13 cellular contexts compared by ENCODE assay signal in the genomic region with DNA sequence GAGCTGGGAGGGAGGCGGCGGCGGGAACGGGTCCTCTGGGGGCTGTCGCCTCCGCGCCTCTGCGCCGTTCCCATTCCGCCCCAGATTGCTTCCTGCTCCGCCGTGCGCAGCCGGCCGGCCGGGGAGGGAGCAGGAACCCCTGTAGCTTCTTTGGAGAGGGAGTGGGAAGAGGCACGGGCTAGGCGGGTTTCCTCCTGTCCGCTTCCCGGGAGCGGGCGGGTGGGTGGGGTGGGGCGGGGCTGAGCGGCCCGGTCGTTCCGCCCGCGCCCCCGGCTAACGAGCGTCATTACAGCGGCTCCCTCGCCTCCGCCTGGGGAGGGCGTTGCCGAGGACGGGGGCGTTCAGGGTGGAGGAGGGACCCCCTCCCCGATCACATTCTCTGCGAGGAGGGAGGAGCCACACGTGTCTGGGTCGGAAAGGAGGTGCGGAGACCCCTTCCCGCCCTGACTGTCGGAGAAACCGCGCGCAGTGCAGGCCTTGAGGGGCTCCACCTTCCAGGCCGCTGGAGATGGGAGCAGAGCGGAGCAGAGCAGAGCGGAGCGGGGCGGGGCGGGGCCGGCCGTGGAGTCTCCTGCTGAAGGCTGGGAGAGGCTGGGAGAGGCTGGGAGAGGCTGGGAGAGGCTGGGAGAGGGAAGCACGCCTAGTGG. TPM values are rescaled to one million over a fixed set of nuclear protein-coding genes. Genes with fewer than 3 reads are reported as not detected.
DNase-seq lines count a peak whose midpoint lies in the region; ATAC-seq and TF ChIP-seq lines count a peak whose summit lies in the region.
"Had no signal": no experiment of that assay in that cellular context is flagged by ENCODE, and none has a peak within 500 bp of the region (broad histone marks: within the 10 kb centered on the region; RNA-seq: fewer than 3 reads in every experiment).

No MANE protein-coding gene starts in this region.

- DNase-seq in LNCaP clone FGC (ENCODE audit: low read depth) (no peak), endothelial cell (ENCODE audit: low spot score) (peak; percentile 48), left lung (peak in 1 of 2 donors; percentile 78), suprapubic skin (ENCODE audit: low spot score in 2 of 2) (no peak), DMS79 treated with DMSO at 0.1 percent for 48 hours (lab: John Stamatoyannopoulos, UW) (no peak), AG20443 (ENCODE audit: low spot score) (no peak), NCI-H2196 (lab: John Stamatoyannopoulos, UW; ENCODE audit: unreplicated experiment) (no peak), DMS153 (lab: John Stamatoyannopoulos, UW) (no peak)
- DNase-seq: activated CD4-positive, alpha-beta T cell treated with anti-CD3 and anti-CD28 coated beads, Interleukin-2, amount 50 U/mL, for 48 hours; RPMI8226; stimulated activated CD4-positive, alpha-beta T cell treated with anti-CD3 and anti-CD28 coated beads, Interleukin-1b, Interleukin-23, amount 100 ng/mL, for 48 hours had no signal

- WGBS in suprapubic skin = 28% methylated on average over 27 of the region's 58 CpGs

- no peaks in the 10 kb centered on the region for H3K9me3 Mint-ChIP-seq in endothelial cell (ENCODE audit: unreplicated experiment)
- H3K9me3 Mint-ChIP-seq: central memory CD8-positive, alpha-beta T cell had no signal

- peak overlapping the region; percentile 36 for H3K27ac Mint-ChIP-seq in endothelial cell (ENCODE audit: unreplicated experiment)

- H3K36me3 Mint-ChIP-seq in endothelial cell (ENCODE audit: low read depth, unreplicated experiment) = peaks cover 46% of the 10 kb centered on the region

- H3K4me3 ChIP-seq in LNCaP clone FGC (ENCODE audit: low read depth, low read length) = peak overlapping the region; percentile 49
- peak overlapping the region; percentile 17 to 28 for H3K4me3 ChIP-seq in left lung
- peak overlapping the region; percentile 47 for H3K4me3 ChIP-seq in suprapubic skin
- H3K4me3 ChIP-seq: lung had no signal

- H3K36me3 ChIP-seq in left lung = peaks cover 0 to 94% of the 10 kb centered on the region in 2 donors
- H3K36me3 ChIP-seq in suprapubic skin = peaks cover 78% of the 10 kb centered on the region

- H3K4me1 Mint-ChIP-seq in endothelial cell (ENCODE audit: unreplicated experiment) = peaks cover 25% of the 10 kb centered on the region

- no peak for TF ChIP-seq POLR2A in suprapubic skin (IDR thresholded peaks at IDR 0.05)

- intact Hi-C loops in left lung (cut with DNase I) = loop anchor here in 1 of 2 donors (5.0 kb wide), 1 partner anchor 46 kb away; no protein-coding TSS in a partner anchor

- H3K27ac ChIP-seq in left lung = no peak overlapping the region
- H3K27ac ChIP-seq in suprapubic skin = peak overlapping the region; percentile 49

- ATAC-seq in left lung = peak; percentile 4

- H3K9me3 ChIP-seq in left lung (no peaks in the 10 kb centered on the region), suprapubic skin (no peaks in the 10 kb centered on the region)

- TF ChIP-seq CTCF in LNCaP clone FGC (IDR thresholded peaks at IDR 0.05; ENCODE audit: control insufficient read depth, extremely low read depth, insufficient read depth) (no peak), endothelial cell (IDR thresholded peaks at IDR 0.05; ENCODE audit: unreplicated experiment) (no peak), left lung (IDR thresholded peaks at IDR 0.05) (no peak), suprapubic skin (IDR thresholded peaks at IDR 0.05) (no peak)

- peaks cover 22% of the 10 kb centered on the region for H3K27me3 Mint-ChIP-seq in endothelial cell (ENCODE audit: unreplicated experiment)
- H3K27me3 Mint-ChIP-seq: central memory CD8-positive, alpha-beta T cell had no signal

- peak overlapping the region; percentile 86 for H3K4me3 Mint-ChIP-seq in endothelial cell (ENCODE audit: unreplicated experiment)
- H3K4me3 Mint-ChIP-seq: central memory CD8-positive, alpha-beta T cell had no signal

- H3K4me1 ChIP-seq in left lung (peaks cover 10 to 14% of the 10 kb centered on the region in 2 donors), suprapubic skin (peaks cover 31% of the 10 kb centered on the region)

- TF ChIP-seq EP300 in suprapubic skin (IDR thresholded peaks at IDR 0.05) = no peak

- H3K27me3 ChIP-seq in left lung = no peaks in the 10 kb centered on the region
- no peaks in the 10 kb centered on the region for H3K27me3 ChIP-seq in suprapubic skin

RNA-seq across cellular contexts. Expression of a gene that starts 39.7 kb away (rescaled TPM):
- total RNA-seq in endothelial cell (ENCODE audit: unreplicated experiment) (206 TPM), left lung (100 to 1,000 TPM; 161 to 167 TPM), suprapubic skin (100 to 1,000 TPM; 126 to 162 (median 134) TPM)

RNA-seq across cellular contexts. Expression of a gene that starts 41.5 kb away (rescaled TPM):
- 13.8 TPM for total RNA-seq in endothelial cell (ENCODE audit: unreplicated experiment)
- not detected for total RNA-seq in left lung
- not detected for total RNA-seq in suprapubic skin
- total RNA-seq: lung had no signal

RNA-seq across cellular contexts. Expression of a gene that starts 42.7 kb away (rescaled TPM):
- total RNA-seq in endothelial cell (ENCODE audit: unreplicated experiment) = 40.8 TPM
- total RNA-seq in left lung = 10 to 100 TPM; 39.6 to 49.1 TPM
- 10 to 100 TPM; 32.5 to 50.3 (median 45.7) TPM for total RNA-seq in suprapubic skin

RNA-seq across cellular contexts. Expression of a gene that starts 45.3 kb away (rescaled TPM):
- total RNA-seq in endothelial cell (ENCODE audit: unreplicated experiment) (68.0 TPM), left lung (10 to 100 TPM; 63.5 to 65.7 TPM), suprapubic skin (100 to 1,000 TPM in 2 of 4 donors, 10 to 100 TPM in 2; 76.8 to 102 (median 90.9) TPM)

Comparison
In these comparisons a context has a peak if more than half of its experiments do, and no peak if none do; other contexts are left out.
1. RNA of a gene that starts 41.5 kb away (total RNA-seq): 13.8 TPM in endothelial cell (single experiment); not detected in left lung and not detected in suprapubic skin; every median in the first group is over 10 times any median in the second.
2. Peak in every context shown above with its lines, with median percentiles within 50 percentile points of each other: H3K4me3 ChIP-seq.